ENCODE assay signal across 2 cellular contexts in genomic region chr14:101228949-101229541, GRCh38.
TF ChIP-seq lines count a peak whose summit lies in the region.

No MANE protein-coding gene starts in this region.

TF ChIP-seq in K562, 482 proteins besides CTCF, POLR2A, EP300 and RAD21 (continued from another document):
- no peak for TF ChIP-seq FOXP4 (CRISPR knock-in tag; IDR thresholded peaks at IDR 0.05; ENCODE audit: borderline replicate concordance)

TF ChIP-seq in HepG2, 621 proteins besides CTCF, POLR2A, EP300 and RAD21 (continued from another document):
- TF ChIP-seq LRRFIP1 (CRISPR knock-in tag; conservative IDR thresholded peaks at IDR 0.05) (no peak), BRF2 (CRISPR knock-in tag; IDR thresholded peaks at IDR 0.05) (no peak), ZBTB43 (CRISPR knock-in tag; conservative IDR thresholded peaks at IDR 0.05) (no peak), PREB (CRISPR knock-in tag; IDR thresholded peaks at IDR 0.05) (no peak), ELF4 (CRISPR knock-in tag; IDR thresholded peaks at IDR 0.05; ENCODE audit: borderline replicate concordance) (no peak), TMF1 (CRISPR knock-in tag; IDR thresholded peaks at IDR 0.05; ENCODE audit: low read depth) (no peak), CHD2 (IDR thresholded peaks at IDR 0.05; ENCODE audit: low read depth, low read length) (no peak), ZBTB3 (CRISPR knock-in tag; IDR thresholded peaks at IDR 0.05; ENCODE audit: borderline replicate concordance, low read depth) (no peak), CSRNP2 (CRISPR knock-in tag; conservative IDR thresholded peaks at IDR 0.05; ENCODE audit: low read depth) (no peak), ZHX1 (CRISPR knock-in tag; IDR thresholded peaks at IDR 0.05; ENCODE audit: low read depth) (no peak), SAP130 (CRISPR knock-in tag; IDR thresholded peaks at IDR 0.05; ENCODE audit: low read depth) (no peak), HMG20B (CRISPR knock-in tag; conservative IDR thresholded peaks at IDR 0.05) (no peak), MEF2D (CRISPR knock-in tag; IDR thresholded peaks at IDR 0.05) (no peak), EED (CRISPR knock-in tag; IDR thresholded peaks at IDR 0.05) (no peak), MAZ (IDR thresholded peaks at IDR 0.05; ENCODE audit: borderline replicate concordance, low read depth, low read length) (no peak), MAZ (CRISPR knock-in tag; IDR thresholded peaks at IDR 0.05; ENCODE audit: low read depth) (no peak), ZNF777 (CRISPR knock-in tag; IDR thresholded peaks at IDR 0.05) (no peak), EZH2 (conservative IDR thresholded peaks at IDR 0.05; ENCODE audit: low read depth, low read length) (no peak)
